31 cellular contexts compared by ENCODE assay signal in the genomic region with DNA sequence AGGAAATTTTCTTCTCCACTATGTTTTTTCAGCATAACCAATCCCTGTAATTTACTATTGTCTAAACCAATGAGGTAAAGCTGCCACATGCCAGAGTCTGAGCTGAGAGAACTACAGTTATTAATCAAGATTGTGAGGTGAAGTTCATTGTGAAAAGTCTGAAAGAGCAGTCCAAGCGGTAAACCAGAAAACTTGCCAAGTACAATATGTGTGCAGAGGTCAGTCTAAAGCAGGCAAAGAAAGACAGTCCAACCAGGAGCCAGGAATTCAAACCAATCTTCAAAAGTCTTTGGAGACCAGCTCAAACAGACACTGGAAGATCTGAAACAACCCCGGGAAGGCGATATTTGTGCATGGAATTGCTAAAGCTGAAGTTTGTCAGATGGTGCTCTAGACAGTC.
DNase-seq lines count a peak whose midpoint lies in the region; ATAC-seq, FAIRE-seq and TF ChIP-seq lines count a peak whose summit lies in the region.
"Had no signal": no experiment of that assay in that cellular context is flagged by ENCODE, and none has a peak within 500 bp of the region (broad histone marks: within the 10 kb centered on the region; RNA-seq: fewer than 3 reads in every experiment).

No MANE protein-coding gene starts in this region.

- no peaks in the 10 kb centered on the region for H4K20me1 ChIP-seq in astrocyte (ENCODE audit: insufficient read depth, low read length)
- H4K20me1 ChIP-seq: BLaER1; BLaER1 treated with 17β-estradiol and CSF1 and Interleukin-3, amounts not matched to agents 10 nM and 100 nM had no signal

- H3K36me3 Mint-ChIP-seq in astrocyte (ENCODE audit: low read depth, unreplicated experiment): no peaks in the 10 kb centered on the region
- H3K36me3 Mint-ChIP-seq: CD14-positive monocyte; CD4-positive, alpha-beta memory T cell; CD4-positive, CD25-positive, alpha-beta regulatory T cell; CD8-positive, alpha-beta memory T cell; CD8-positive, alpha-beta T cell had no signal

- FAIRE-seq in astrocyte (lab: Jason Lieb, UNC): peak; percentile 5
- FAIRE-seq: D721Med had no signal

- no peak overlapping the region for H2AFZ ChIP-seq in astrocyte (ENCODE audit: low read depth, low read length)

- H3K27ac Mint-ChIP-seq in astrocyte (ENCODE audit: unreplicated experiment): no peak overlapping the region
- H3K27ac Mint-ChIP-seq: B cell; CD14-positive monocyte; CD4-positive, alpha-beta memory T cell; CD4-positive, alpha-beta T cell; CD4-positive, CD25-positive, alpha-beta regulatory T cell; CD8-positive, alpha-beta memory T cell; CD8-positive, alpha-beta T cell had no signal

- H3K4me1 Mint-ChIP-seq in astrocyte (ENCODE audit: low read depth, unreplicated experiment): no peaks in the 10 kb centered on the region
- H3K4me1 Mint-ChIP-seq: B cell; CD14-positive monocyte; CD4-positive, alpha-beta memory T cell; CD4-positive, CD25-positive, alpha-beta regulatory T cell; CD8-positive, alpha-beta memory T cell had no signal

- no peak overlapping the region for H3K9ac ChIP-seq in astrocyte (ENCODE audit: low read length)
- H3K9ac ChIP-seq: BLaER1; BLaER1 treated with 17β-estradiol and CSF1 and Interleukin-3, amounts not matched to agents 10 nM and 100 nM had no signal

- H3K4me3 Mint-ChIP-seq in astrocyte (ENCODE audit: unreplicated experiment): no peak overlapping the region
- H3K4me3 Mint-ChIP-seq: B cell; CD14-positive monocyte; CD4-positive, alpha-beta memory T cell; CD4-positive, alpha-beta T cell; CD4-positive, CD25-positive, alpha-beta regulatory T cell; CD8-positive, alpha-beta memory T cell; CD8-positive, alpha-beta T cell had no signal

- no peak overlapping the region for H3K27ac ChIP-seq in astrocyte (ENCODE audit: low read depth, low read length)
- no peak overlapping the region for H3K27ac ChIP-seq in foreskin keratinocyte
- H3K27ac ChIP-seq: 22Rv1; A549; BLaER1; BLaER1 treated with 17β-estradiol and CSF1 and Interleukin-3, amounts not matched to agents 10 nM and 100 nM; C4-2B had no signal

- peaks cover 2% of the 10 kb centered on the region for H3K9me3 Mint-ChIP-seq in astrocyte (ENCODE audit: unreplicated experiment)
- H3K9me3 Mint-ChIP-seq: CD4-positive, alpha-beta T cell had no signal

- H3K4me2 ChIP-seq in astrocyte (ENCODE audit: low read length): no peak overlapping the region
- H3K4me2 ChIP-seq: A549; BLaER1; BLaER1 treated with 17β-estradiol and CSF1 and Interleukin-3, amounts not matched to agents 10 nM and 100 nM had no signal

- H3K27me3 Mint-ChIP-seq in astrocyte (ENCODE audit: low read depth, unreplicated experiment): no peaks in the 10 kb centered on the region
- H3K27me3 Mint-ChIP-seq: B cell; CD4-positive, alpha-beta memory T cell; CD4-positive, alpha-beta T cell; CD4-positive, CD25-positive, alpha-beta regulatory T cell; CD8-positive, alpha-beta memory T cell had no signal

- H3K79me2 ChIP-seq in astrocyte (ENCODE audit: insufficient read depth, low read length): no peaks in the 10 kb centered on the region

- H3K4me1 ChIP-seq in astrocyte (ENCODE audit: insufficient read depth, low read length) (no peaks in the 10 kb centered on the region), foreskin keratinocyte (no peaks in the 10 kb centered on the region)
- H3K4me1 ChIP-seq: A549; BE2C; BLaER1; BLaER1 treated with 17β-estradiol and CSF1 and Interleukin-3, amounts not matched to agents 10 nM and 100 nM; Caco-2 had no signal

- no peaks in the 10 kb centered on the region for H3K9me3 ChIP-seq in astrocyte (ENCODE audit: insufficient read depth, low read depth, low read length)
- H3K9me3 ChIP-seq: A549; BE2C; BLaER1; BLaER1 treated with 17β-estradiol and CSF1 and Interleukin-3, amounts not matched to agents 10 nM and 100 nM; Caco-2 had no signal

- H3K27me3 ChIP-seq in astrocyte (ENCODE audit: insufficient read depth, low read length): no peaks in the 10 kb centered on the region
- no peaks in the 10 kb centered on the region for H3K27me3 ChIP-seq in foreskin keratinocyte
- H3K27me3 ChIP-seq: BE2C had no signal

- DNase-seq in astrocyte (ENCODE audit: low read depth) (no peak), left lobe of liver (ENCODE audit: low spot score) (no peak), 8988T (no peak), foreskin keratinocyte (no peak)
- DNase-seq: ACHN; AML-193; BE2C; C1 segment of cervical spinal cord; Caco-2; Calu3; CD4-positive, alpha-beta memory T cell; CD4-positive, alpha-beta T cell; CD4-positive, CD25-positive, alpha-beta regulatory T cell; CD8-positive, alpha-beta memory T cell; CD8-positive, alpha-beta T cell; COR-L47; DMS 273 treated with DMSO at 0.1 percent for 48 hours; DMS153; DMS53; DMS79; DMS79 treated with DMSO at 0.1 percent for 48 hours; DND-41; EL had no signal

- H3K36me3 ChIP-seq in astrocyte (ENCODE audit: insufficient read depth, low read length): no peaks in the 10 kb centered on the region
- H3K36me3 ChIP-seq: BE2C; BLaER1; BLaER1 treated with 17β-estradiol and CSF1 and Interleukin-3, amounts not matched to agents 10 nM and 100 nM had no signal

- TF ChIP-seq CTCF in astrocyte (IDR thresholded peaks at IDR 0.05; ENCODE audit: insufficient read depth, low read depth, low read length) (no peak), foreskin keratinocyte (conservative IDR thresholded peaks at IDR 0.05) (no peak)

- ATAC-seq in left lobe of liver (peak; percentile 74), foreskin keratinocyte (no peak)
- ATAC-seq: A549; CD8-positive, alpha-beta T cell had no signal

- no peak overlapping the region for H3K4me3 ChIP-seq in astrocyte (ENCODE audit: insufficient read depth, low read depth, low read length)
- H3K4me3 ChIP-seq: A549; BLaER1; BLaER1 treated with 17β-estradiol and CSF1 and Interleukin-3, amounts not matched to agents 10 nM and 100 nM had no signal
